20 cellular contexts compared by ENCODE assay signal in genomic region chr12:67326637-67327036, GRCh38.
"Had no signal": no experiment of that assay in that cellular context is flagged by ENCODE, and none has a peak within 500 bp of the region (broad histone marks: within the 10 kb centered on the region; RNA-seq: fewer than 3 reads in every experiment).

No MANE protein-coding gene starts in this region.

- H3K27me3 Mint-ChIP-seq: IgD-negative memory B cell had no signal

- H3K36me3 ChIP-seq: SJSA1 had no signal

- H3K27me3 ChIP-seq: MG63, SJSA1 had no signal

- DNase-seq: KBM-7, MG63, NCI-H1436, NCI-H187, NCI-H2029, NCI-H2081 treated with DMSO at 0.1 percent for 48 hours, NCI-H2171, NCI-H226, NCI-H446, NCI-H510A, NCI-H524 treated with DMSO at 0.1 percent for 48 hours, NCI-H69, NCI-H774, Right ventricle myocardium superior, RPMI8226, SIG-M5 had no signal

- H3K4me1 ChIP-seq: SJSA1 had no signal

- FAIRE-seq: RCC 7860 had no signal

- H3K4me3 ChIP-seq: MG63, SJSA1, SK-N-MC had no signal

- H3K27ac ChIP-seq: SJSA1, SK-N-MC had no signal

- H3K4me3 Mint-ChIP-seq: IgD-negative memory B cell had no signal

- H3K9me3 ChIP-seq: MG63 had no signal
